14 cellular contexts compared by ENCODE assay signal in the genomic region with DNA sequence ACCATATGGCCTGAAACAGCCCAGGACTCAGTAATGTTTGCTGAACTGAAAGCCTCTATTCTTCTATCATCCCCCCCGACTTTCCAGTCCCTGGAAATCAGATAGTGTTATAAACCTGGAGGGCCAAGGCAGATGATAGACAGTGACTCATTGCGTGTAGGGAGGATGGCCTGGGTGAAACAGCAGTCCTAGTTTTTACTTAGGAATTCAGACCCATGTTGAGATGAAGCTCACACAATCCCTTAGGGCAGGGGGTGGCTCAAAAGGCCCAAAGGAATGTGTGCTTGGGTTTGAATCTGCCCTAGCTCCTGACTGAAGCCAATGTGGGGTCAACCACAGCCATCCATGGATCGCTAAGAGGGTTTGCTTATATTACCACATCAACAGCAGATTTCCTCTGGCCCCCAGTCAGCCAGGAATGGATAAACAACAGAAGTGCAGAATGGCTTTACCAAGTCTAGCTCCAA. TPM values are rescaled to one million over a fixed set of nuclear protein-coding genes. Genes with fewer than 3 reads are reported as not detected.
DNase-seq lines count a peak whose midpoint lies in the region; ATAC-seq, FAIRE-seq and TF ChIP-seq lines count a peak whose summit lies in the region.
"Had no signal": no experiment of that assay in that cellular context is flagged by ENCODE, and none has a peak within 500 bp of the region (broad histone marks: within the 10 kb centered on the region; RNA-seq: fewer than 3 reads in every experiment).

No MANE protein-coding gene starts in this region.

- WGBS in small intestine, 3 donors: 83 to 84% (median 84%) methylated on average over 3 of the region's 3 CpGs

- H3K4me3 ChIP-seq in astrocyte of the spinal cord (ENCODE audit: low read depth, low read length) (no peak overlapping the region), small intestine (ENCODE audit: low read depth in 1 of 2, low read length in 2 of 2) (no peak overlapping the region)
- H3K4me3 ChIP-seq: SK-N-MC, upper lobe of right lung had no signal

- TF ChIP-seq CTCF in astrocyte of the spinal cord (IDR thresholded peaks at IDR 0.05; ENCODE audit: low read depth, low read length): no peak

- in situ Hi-C loops in astrocyte of the spinal cord (cut with HindIII; ENCODE audit: low sequenced_read_pairs): no loop called here

- DNase-seq in AG20443 (ENCODE audit: low spot score) (peak; percentile 90), HTR-8/SVneo (ENCODE audit: insufficient read length, low spot score) (peak; percentile 89), astrocyte of the spinal cord (ENCODE audit: low read depth, low spot score) (peak; percentile 99), kidney tubule cell (ENCODE audit: low spot score) (peak; percentile 75), NCI-H1092 treated with DMSO at 0.1 percent for 48 hours (lab: John Stamatoyannopoulos, UW) (no peak), small intestine (no peak)
- DNase-seq: activated CD8-positive, alpha-beta memory T cell treated with anti-CD3 and anti-CD28 coated beads for 24 hours; activated naive CD8-positive, alpha-beta T cell treated with anti-CD3 and anti-CD28 coated beads for 36 hours; CD8-positive, alpha-beta memory T cell; endodermal cell; upper lobe of right lung had no signal

- ATAC-seq in HG03378 (IDR thresholded peaks at IDR 0.05; ENCODE audit: unreplicated experiment) (no peak), HG02970 (IDR thresholded peaks at IDR 0.05; ENCODE audit: low FRiP score, unreplicated experiment) (no peak)
- ATAC-seq: upper lobe of right lung had no signal

- H3K27ac ChIP-seq in small intestine (ENCODE audit: low read depth in 1 of 2, low read length in 1 of 2): no peak overlapping the region
- H3K27ac ChIP-seq: SK-N-MC, upper lobe of right lung had no signal

- no peaks in the 10 kb centered on the region for H3K27me3 ChIP-seq in small intestine (ENCODE audit: control insufficient read depth in 2 of 2, insufficient read depth in 2 of 2, low read length in 2 of 2)
- H3K27me3 ChIP-seq: upper lobe of right lung had no signal

- H3K9me3 ChIP-seq in small intestine (ENCODE audit: control insufficient read depth, low read depth): no peaks in the 10 kb centered on the region
- H3K9me3 ChIP-seq: upper lobe of right lung had no signal

- H3K4me1 ChIP-seq in small intestine (ENCODE audit: control insufficient read depth in 2 of 2, insufficient read depth in 1 of 2, low read depth in 1 of 2, low read length in 1 of 2): no peaks in the 10 kb centered on the region
- H3K4me1 ChIP-seq: upper lobe of right lung had no signal

- peak; percentile 87 for FAIRE-seq in HTR-8/SVneo (lab: Jason Lieb, UNC)
- FAIRE-seq in small intestine (lab: Jason Lieb, UNC): no peak

- H3K36me3 ChIP-seq in small intestine (ENCODE audit: control insufficient read depth in 2 of 2, insufficient read depth in 2 of 2, low read length in 2 of 2): no peaks in the 10 kb centered on the region
- H3K36me3 ChIP-seq: upper lobe of right lung had no signal

RNA-seq across cellular contexts. Expression of a gene that starts 22.7 kb away (rescaled TPM):
- 1,000 to 10,000 TPM in 1 of 3 donors, 100 to 1,000 TPM in 2; 814 to 1,236 (median 925) TPM for polyA plus RNA-seq in small intestine

RNA-seq across cellular contexts. Expression of a gene that starts 43.9 kb away (rescaled TPM):
- under 1 TPM in 1 of 3 donors, not detected in 2; 0.06 TPM for polyA plus RNA-seq in small intestine
- polyA plus RNA-seq: CD8-positive, alpha-beta memory T cell had no signal

Comparison
In these comparisons a context has a peak if more than half of its experiments do, and no peak if none do; other contexts are left out.
1. DNase-seq: peak in AG20443 (single experiment), HTR-8/SVneo (single experiment), astrocyte of the spinal cord (single experiment) and kidney tubule cell (single experiment); none in NCI-H1092 treated with DMSO at 0.1 percent for 48 hours (single experiment) and small intestine (single experiment).